ENCODE assay signal across 1 cellular context in genomic region chr20:32207211-32207625, GRCh38.
TF ChIP-seq lines count a peak whose summit lies in the region.

No MANE protein-coding gene starts in this region.

TF ChIP-seq in HepG2, 621 proteins besides CTCF, POLR2A, EP300 and RAD21 (continued from another document and continues in another):
- TF ChIP-seq ZNF121 (CRISPR knock-in tag; IDR thresholded peaks at IDR 0.05) (no peak), ZNF576 (CRISPR knock-in tag; IDR thresholded peaks at IDR 0.05) (0 out of 2 replicates have a peak, but pooled peaks have one; percentile 41), MAFF (IDR thresholded peaks at IDR 0.05; ENCODE audit: low read depth, low read length) (no peak), TFAP4 (IDR thresholded peaks at IDR 0.05; ENCODE audit: borderline replicate concordance, low read depth) (no peak), ZNF605 (CRISPR knock-in tag; IDR thresholded peaks at IDR 0.05) (no peak), NR2C2 (CRISPR knock-in tag; IDR thresholded peaks at IDR 0.05; ENCODE audit: borderline replicate concordance) (no peak), MTA1 (CRISPR knock-in tag; IDR thresholded peaks at IDR 0.05; ENCODE audit: borderline replicate concordance) (no peak), ZBTB26 (CRISPR knock-in tag; IDR thresholded peaks at IDR 0.05; ENCODE audit: borderline replicate concordance) (no peak), GABPA (IDR thresholded peaks at IDR 0.05; ENCODE audit: low read depth, low read length) (no peak), GABPA (CRISPR knock-in tag; IDR thresholded peaks at IDR 0.05; ENCODE audit: low read depth) (no peak), NCOA5 (CRISPR knock-in tag; IDR thresholded peaks at IDR 0.05) (no peak), ZFP1 (CRISPR knock-in tag; IDR thresholded peaks at IDR 0.05) (no peak), TAF1 (CRISPR knock-in tag; IDR thresholded peaks at IDR 0.05) (no peak), SMAD3 (CRISPR knock-in tag; IDR thresholded peaks at IDR 0.05) (no peak), ZNF383 (CRISPR knock-in tag; IDR thresholded peaks at IDR 0.05; ENCODE audit: borderline replicate concordance) (no peak), MAF1 (CRISPR knock-in tag; IDR thresholded peaks at IDR 0.05; ENCODE audit: borderline replicate concordance) (no peak), POGK (CRISPR knock-in tag; conservative IDR thresholded peaks at IDR 0.05) (no peak), HNF1B (CRISPR knock-in tag; IDR thresholded peaks at IDR 0.05) (no peak), ZNF350 (CRISPR knock-in tag; IDR thresholded peaks at IDR 0.05; ENCODE audit: borderline replicate concordance, low read depth) (no peak), TCF7 (IDR thresholded peaks at IDR 0.05; ENCODE audit: low read depth) (no peak), SOX6 (IDR thresholded peaks at IDR 0.05) (no peak), SOX6 (CRISPR knock-in tag; IDR thresholded peaks at IDR 0.05) (no peak), ZNF260 (CRISPR knock-in tag; IDR thresholded peaks at IDR 0.05; ENCODE audit: borderline replicate concordance, low read depth) (no peak), MEF2D (CRISPR knock-in tag; IDR thresholded peaks at IDR 0.05) (no peak), ZBTB14 (CRISPR knock-in tag; IDR thresholded peaks at IDR 0.05) (no peak), KDM3A (CRISPR knock-in tag; IDR thresholded peaks at IDR 0.05; ENCODE audit: low read depth) (no peak), ZSCAN22 (CRISPR knock-in tag; IDR thresholded peaks at IDR 0.05) (no peak; the same call in 1 of the 2 replicates), ZNF614 (CRISPR knock-in tag; IDR thresholded peaks at IDR 0.05; ENCODE audit: borderline replicate concordance) (no peak), TFE3 (CRISPR knock-in tag; IDR thresholded peaks at IDR 0.05) (no peak; the same call in 1 of the 2 replicates), CREBL2 (CRISPR knock-in tag; IDR thresholded peaks at IDR 0.05; ENCODE audit: borderline replicate concordance) (no peak), LRRFIP1 (CRISPR knock-in tag; conservative IDR thresholded peaks at IDR 0.05) (no peak), ZNF460 (CRISPR knock-in tag; IDR thresholded peaks at IDR 0.05; ENCODE audit: borderline replicate concordance) (no peak), ZBTB21 (CRISPR knock-in tag; IDR thresholded peaks at IDR 0.05) (no peak), ZNF775 (CRISPR knock-in tag; IDR thresholded peaks at IDR 0.05; ENCODE audit: borderline replicate concordance) (no peak), ZBTB43 (CRISPR knock-in tag; conservative IDR thresholded peaks at IDR 0.05) (no peak), AGO2 (optimal IDR thresholded peaks at IDR 0.05; ENCODE audit: low read depth, low read length) (peak; percentile 75), HDAC2 (CRISPR knock-in tag; IDR thresholded peaks at IDR 0.05) (no peak), UBTF (CRISPR knock-in tag; IDR thresholded peaks at IDR 0.05) (no peak), KMT2B (CRISPR knock-in tag; IDR thresholded peaks at IDR 0.05) (no peak), NONO (IDR thresholded peaks at IDR 0.05) (no peak), NONO (CRISPR knock-in tag; conservative IDR thresholded peaks at IDR 0.05) (no peak), NFIC (IDR thresholded peaks at IDR 0.05; ENCODE audit: low read length) (no peak), MAX (IDR thresholded peaks at IDR 0.05) (no peak), ARID2 (CRISPR knock-in tag; IDR thresholded peaks at IDR 0.05; ENCODE audit: borderline replicate concordance) (no peak), ZNF343 (CRISPR knock-in tag; IDR thresholded peaks at IDR 0.05) (0 out of 2 replicates have a peak, but pooled peaks have one; percentile 7), ZNF709 (CRISPR knock-in tag; IDR thresholded peaks at IDR 0.05) (no peak), MBD4 (IDR thresholded peaks at IDR 0.05; ENCODE audit: borderline replicate concordance, low read length) (no peak), SOX13 (IDR thresholded peaks at IDR 0.05) (no peak), SOX13 (CRISPR knock-in tag; conservative IDR thresholded peaks at IDR 0.05 in 1 of 2, IDR thresholded peaks at IDR 0.05 in 1 of 2) (no peak)
